1 cellular context compared by ENCODE assay signal in genomic region chr2:47354817-47355653, GRCh38.
TF ChIP-seq lines count a peak whose summit lies in the region.

No MANE protein-coding gene starts in this region.

TF ChIP-seq in SK-N-SH, 30 proteins besides CTCF, POLR2A, EP300 and RAD21 (continued from another document):
- no peak for TF ChIP-seq IRF3 (IDR thresholded peaks at IDR 0.05; ENCODE audit: low read depth, low read length)
- no peak for TF ChIP-seq SMC3 (IDR thresholded peaks at IDR 0.05; ENCODE audit: low read depth, low read length)
